25 cellular contexts compared by ENCODE assay signal in the genomic region with DNA sequence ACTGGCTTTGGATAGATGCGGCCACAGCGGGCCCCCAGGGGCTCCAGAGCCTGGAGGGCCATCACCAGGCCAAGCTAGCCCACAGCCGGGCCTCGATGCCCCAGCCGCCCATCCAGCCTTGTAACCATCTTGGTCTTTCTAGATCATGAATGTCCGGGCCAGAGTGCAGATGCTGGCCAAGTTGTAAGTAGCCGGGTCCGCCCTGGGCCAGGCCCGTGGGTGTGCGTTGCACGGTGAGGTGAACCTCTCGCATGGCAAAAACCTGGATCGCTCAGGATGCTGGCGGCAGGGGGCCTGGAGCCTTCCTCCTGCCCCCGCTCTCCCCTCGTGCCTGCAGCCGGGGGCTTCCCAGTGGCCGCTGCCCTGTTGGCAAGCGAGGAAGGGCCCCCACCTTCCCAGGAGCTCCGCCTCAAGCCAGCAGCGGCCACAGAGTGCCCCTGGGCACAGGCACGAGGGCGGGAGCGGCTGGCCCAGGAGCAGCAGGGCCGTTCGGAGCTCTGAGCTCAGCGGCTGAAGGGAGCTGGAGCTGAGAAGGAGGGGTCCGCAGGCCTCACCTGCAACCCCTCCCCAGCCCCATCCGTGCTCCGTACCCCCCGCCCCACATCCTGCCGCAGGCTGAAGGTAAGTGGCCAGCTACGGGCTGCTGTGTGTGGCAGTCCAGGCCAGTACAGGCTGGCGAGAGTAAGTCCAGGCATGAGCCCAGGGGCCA. TPM values are rescaled to one million over a fixed set of nuclear protein-coding genes. Genes with fewer than 3 reads are reported as not detected.
A peak's percentile ranks its signal among the peaks of the same experiment; 100 is the strongest.
DNase-seq lines count a peak whose midpoint lies in the region; ATAC-seq and TF ChIP-seq lines count a peak whose summit lies in the region.
"Had no signal": no experiment of that assay in that cellular context is flagged by ENCODE, and none has a peak within 500 bp of the region (broad histone marks: within the 10 kb centered on the region; RNA-seq: fewer than 3 reads in every experiment).

No MANE protein-coding gene starts in this region.

- no peaks in the 10 kb centered on the region for H3K36me3 Mint-ChIP-seq in CD14-positive monocyte
- peaks cover 3% of the 10 kb centered on the region for H3K36me3 Mint-ChIP-seq in osteocyte (ENCODE audit: unreplicated experiment)
- H3K36me3 Mint-ChIP-seq: brain; stimulated activated effector memory CD8-positive, alpha-beta T cell treated with anti-CD3 and anti-CD28 coated beads, Interleukin-12 subunit alpha, Interleukin-12 subunit beta, amount 100 ng/mL, for 72 hours had no signal

- H3K4me1 Mint-ChIP-seq in CD14-positive monocyte (peaks cover 18% of the 10 kb centered on the region), osteocyte (ENCODE audit: unreplicated experiment) (peaks cover 12% of the 10 kb centered on the region)

- DNase-seq in BE2C (peak; percentile 1), CD14-positive monocyte (ENCODE audit: low spot score) (peak; percentile 27), right cardiac atrium (peak in 2 of 3 donors; percentile 32 to 50), osteocyte (ENCODE audit: extremely low spot score, unreplicated experiment) (peak; percentile 83), NOMO-1 treated with dmso at 0.1 percent for 144 hours (lab: John Stamatoyannopoulos, UW; ENCODE audit: unreplicated experiment) (no peak), CD1c-positive myeloid dendritic cell (ENCODE audit: extremely low spot score) (no peak)
- DNase-seq: activated CD4-positive, alpha-beta T cell treated with anti-CD3 and anti-CD28 coated beads, Interleukin-2, amount 50 U/mL, for 1 hour; activated CD8-positive, alpha-beta memory T cell treated with anti-CD3 and anti-CD28 coated beads, Interleukin-2, amount 50 U/mL, for 48 hours; DMS79 treated with DMSO at 0.1 percent for 48 hours; effector CD8-positive, alpha-beta T cell; foreskin keratinocyte; hippocampal formation; NCI-H187; NCI-H69; SIG-M5; stimulated activated CD4-positive, alpha-beta T cell treated with anti-CD3 and anti-CD28 coated beads, Interleukin-2, amount 100 ng/mL, for 24 hours; testis had no signal

- 91% methylated on average over 34 of the region's 34 CpGs for WGBS in right cardiac atrium

- intact Hi-C loops in CD14-positive monocyte (cut with micrococcal nuclease) (no loop called here), right cardiac atrium (cut with DNase I) (no loop called here)

- H3K4me1 ChIP-seq in BE2C (no peaks in the 10 kb centered on the region), right cardiac atrium (ENCODE audit: control insufficient read depth, insufficient read depth, low read length) (no peaks in the 10 kb centered on the region)
- H3K4me1 ChIP-seq: foreskin keratinocyte had no signal

- ATAC-seq in right cardiac atrium: no peak
- no peak for ATAC-seq in HG02588 (IDR thresholded peaks at IDR 0.05; ENCODE audit: unreplicated experiment)
- ATAC-seq: foreskin keratinocyte; GM12878; stimulated activated effector memory CD8-positive, alpha-beta T cell treated with anti-CD3 and anti-CD28 coated beads, Interleukin-12 subunit alpha, Interleukin-12 subunit beta, amount 100 ng/mL, for 72 hours; T-cell had no signal

- no peak overlapping the region for H3K27ac ChIP-seq in right cardiac atrium (ENCODE audit: low read length)
- H3K27ac ChIP-seq: foreskin keratinocyte, testis had no signal

- H3K9me3 ChIP-seq in BE2C (no peaks in the 10 kb centered on the region), right cardiac atrium (ENCODE audit: control insufficient read depth, low read length) (no peaks in the 10 kb centered on the region)
- H3K9me3 ChIP-seq: testis had no signal

- TF ChIP-seq CTCF in BE2C (IDR thresholded peaks at IDR 0.05; ENCODE audit: low read depth, low read length) (no peak), CD14-positive monocyte (IDR thresholded peaks at IDR 0.05) (no peak), osteocyte (IDR thresholded peaks at IDR 0.05) (no peak)

- H3K36me3 ChIP-seq in BE2C: no peaks in the 10 kb centered on the region

- no peak overlapping the region for H3K4me3 Mint-ChIP-seq in CD14-positive monocyte
- no peak overlapping the region for H3K4me3 Mint-ChIP-seq in osteocyte (ENCODE audit: unreplicated experiment)
- H3K4me3 Mint-ChIP-seq: brain; memory B cell; stimulated activated effector memory CD8-positive, alpha-beta T cell treated with anti-CD3 and anti-CD28 coated beads, Interleukin-12 subunit alpha, Interleukin-12 subunit beta, amount 100 ng/mL, for 72 hours; T-cell had no signal

- H3K27me3 ChIP-seq in BE2C: no peaks in the 10 kb centered on the region
- no peaks in the 10 kb centered on the region for H3K27me3 ChIP-seq in right cardiac atrium (ENCODE audit: control insufficient read depth, insufficient read depth)
- H3K27me3 ChIP-seq: testis had no signal

- no peak overlapping the region for H3K4me3 ChIP-seq in BE2C (ENCODE audit: low read depth, low read length)
- no peak overlapping the region for H3K4me3 ChIP-seq in right cardiac atrium (ENCODE audit: low read length)
- H3K4me3 ChIP-seq: GM12878, testis had no signal

- no peak overlapping the region for H3K27ac Mint-ChIP-seq in CD14-positive monocyte
- H3K27ac Mint-ChIP-seq in osteocyte (ENCODE audit: unreplicated experiment): no peak overlapping the region
- H3K27ac Mint-ChIP-seq: activated T-helper 2 cell treated with anti-CD3 and anti-CD28 coated beads, Interferon-gamma antibody, Interleukin-2, Interleukin-4, amounts not matched to agents 10 μg/mL and 5 μg/mL and 100 μg/mL, durations not matched to agents 14 hours and 24 hours and 36 hours; brain; memory B cell; stimulated activated effector memory CD8-positive, alpha-beta T cell treated with anti-CD3 and anti-CD28 coated beads, Interleukin-12 subunit alpha, Interleukin-12 subunit beta, amount 100 ng/mL, for 72 hours; T-cell had no signal

- peaks cover 0 to 3% (median 0%) of the 10 kb centered on the region in 7 donors for H3K9me3 Mint-ChIP-seq in CD14-positive monocyte
- no peaks in the 10 kb centered on the region for H3K9me3 Mint-ChIP-seq in osteocyte (ENCODE audit: unreplicated experiment)
- H3K9me3 Mint-ChIP-seq: activated T-helper 2 cell treated with anti-CD3 and anti-CD28 coated beads, Interferon-gamma antibody, Interleukin-2, Interleukin-4, amounts not matched to agents 10 μg/mL and 5 μg/mL and 100 μg/mL, durations not matched to agents 14 hours and 24 hours and 36 hours; stimulated activated effector memory CD8-positive, alpha-beta T cell treated with anti-CD3 and anti-CD28 coated beads, Interleukin-12 subunit alpha, Interleukin-12 subunit beta, amount 100 ng/mL, for 72 hours; T-cell had no signal

- H3K27me3 Mint-ChIP-seq in CD14-positive monocyte (ENCODE audit: low read depth in 3 of 3): peaks cover 8 to 24% (median 20%) of the 10 kb centered on the region in 3 donors
- peaks cover 10% of the 10 kb centered on the region for H3K27me3 Mint-ChIP-seq in osteocyte (ENCODE audit: unreplicated experiment)
- H3K27me3 Mint-ChIP-seq: brain had no signal

RNA-seq across cellular contexts. Expression of a gene that starts 10.9 kb away (rescaled TPM):
- 155 TPM for polyA plus RNA-seq in BE2C (2012; ENCODE audit: insufficient read depth, insufficient read length, low read depth)
- polyA plus RNA-seq in CD14-positive monocyte: 10 to 100 TPM; 19.3 to 51.1 TPM
- total RNA-seq in right cardiac atrium: 100 to 1,000 TPM in 1 of 4 donors, 10 to 100 TPM in 3; 47.1 to 102 (median 74.8) TPM
- 108 TPM for polyA plus RNA-seq in right cardiac atrium
- 28.0 and 29.2 TPM in 2 replicates for total RNA-seq in osteocyte

RNA-seq across cellular contexts. Expression of a gene that starts 16.7 kb away (rescaled TPM):
- not detected for polyA plus RNA-seq in BE2C (2012; ENCODE audit: insufficient read depth, insufficient read length, low read depth)
- polyA plus RNA-seq in CD14-positive monocyte (not detected), right cardiac atrium (63.1 TPM)
- total RNA-seq in right cardiac atrium (10 to 100 TPM in 3 of 4 donors, 1 to 10 TPM in 1; 9.0 to 58.7 (median 34.1) TPM), osteocyte (2.6 and 4.4 TPM in 2 replicates)
- total RNA-seq: foreskin keratinocyte, GM12878 had no signal
- polyA plus RNA-seq: foreskin keratinocyte had no signal

RNA-seq across cellular contexts. Expression of a gene that starts 44.5 kb away (rescaled TPM):
- polyA plus RNA-seq in BE2C (2012; ENCODE audit: insufficient read depth, insufficient read length, low read depth): not detected
- polyA plus RNA-seq in CD14-positive monocyte (not detected), right cardiac atrium (0.81 TPM)
- total RNA-seq in right cardiac atrium (under 1 TPM; 0.11 to 0.82 (median 0.24) TPM), osteocyte (not detected in 2 replicates)
- total RNA-seq: foreskin keratinocyte, GM12878, omental fat pad had no signal
- polyA plus RNA-seq: foreskin keratinocyte had no signal

Comparison
In these comparisons a context has a peak if more than half of its experiments do, and no peak if none do; other contexts are left out.
1. DNase-seq: peak in BE2C (single experiment), CD14-positive monocyte (single experiment), right cardiac atrium (2 of 3) and osteocyte (single experiment); none in NOMO-1 treated with dmso at 0.1 percent for 144 hours (single experiment) and CD1c-positive myeloid dendritic cell (single experiment).